In genomic region chr7:157404002-157404401, GRCh38 we compare ENCODE assay signal across 1 cellular context.
TF ChIP-seq lines count a peak whose summit lies in the region.

No MANE protein-coding gene starts in this region.

TF ChIP-seq in SK-N-SH, 30 proteins besides CTCF, POLR2A, EP300 and RAD21 (continued from another document):
- TF ChIP-seq CHD2 (IDR thresholded peaks at IDR 0.05; ENCODE audit: low read length, partially characterized antibody) (no peak), ELF1 (IDR thresholded peaks at IDR 0.05) (no peak), FOXJ3 (CRISPR knock-in tag; IDR thresholded peaks at IDR 0.05) (no peak), TEAD4 (IDR thresholded peaks at IDR 0.05; ENCODE audit: borderline replicate concordance, insufficient read depth) (no peak), FOSL2 (IDR thresholded peaks at IDR 0.05; ENCODE audit: borderline replicate concordance, low read depth) (no peak), MEF2A (IDR thresholded peaks at IDR 0.05; ENCODE audit: borderline replicate concordance, low read depth) (no peak), EZH2phosphoT487 (IDR thresholded peaks at IDR 0.05; ENCODE audit: borderline replicate concordance, low read depth) (no peak), NRF1 (IDR thresholded peaks at IDR 0.05; ENCODE audit: low read depth, low read length) (no peak), REST (IDR thresholded peaks at IDR 0.05; ENCODE audit: low read depth, low read length) (no peak), TCF12 (IDR thresholded peaks at IDR 0.05) (no peak), GABPA (IDR thresholded peaks at IDR 0.05; ENCODE audit: low read depth) (no peak), YY1 (IDR thresholded peaks at IDR 0.05; ENCODE audit: low read depth) (no peak), USF2 (IDR thresholded peaks at IDR 0.05; ENCODE audit: borderline replicate concordance, low read depth, low read length) (no peak), SIN3A (IDR thresholded peaks at IDR 0.05; ENCODE audit: borderline replicate concordance, low read depth, low read length) (no peak)
TF ChIP-seq in SK-N-SH: peak in this region for 0.
